37 cellular contexts compared by ENCODE assay signal in the genomic region with DNA sequence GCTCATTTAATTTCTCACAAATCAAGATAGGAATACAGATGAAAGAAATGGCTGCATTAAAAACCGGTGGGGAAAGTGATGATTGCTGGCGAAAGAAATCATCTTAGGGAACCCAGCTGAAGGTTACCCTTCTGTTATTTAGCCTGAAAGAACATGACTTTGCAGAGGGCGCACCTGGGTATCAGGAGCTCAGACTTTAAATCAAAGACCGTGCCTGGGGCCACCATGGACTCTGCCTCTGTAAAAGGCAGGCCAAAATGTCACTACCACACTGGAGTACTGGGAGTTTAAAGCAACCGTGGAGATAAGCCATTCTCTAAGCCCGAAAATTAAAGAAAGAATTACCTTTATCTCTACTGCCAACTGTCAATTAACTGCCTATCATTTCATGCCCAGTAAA. TPM values are rescaled to one million over a fixed set of nuclear protein-coding genes. Genes with fewer than 3 reads are reported as not detected.
"Had no signal": no experiment of that assay in that cellular context is flagged by ENCODE, and none has a peak within 500 bp of the region (broad histone marks: within the 10 kb centered on the region; RNA-seq: fewer than 3 reads in every experiment).

No MANE protein-coding gene starts in this region.

- H3K27me3 ChIP-seq: MG63 had no signal

- H3K4me3 ChIP-seq: MG63 had no signal

- H3K36me3 ChIP-seq: MG63 had no signal

- DNase-seq: Karpas-422, Kasumi-1, MG63, MM.1S, MV-4-11, NCI-H1048, NCI-H1092, NCI-H1092 treated with DMSO at 0.1 percent for 48 hours, NCI-H1105, NCI-H1105 treated with DMSO at 0.1 percent for 48 hours, NCI-H1417, NCI-H1417 treated with DMSO at 0.1 percent for 48 hours, NCI-H1436, NCI-H1436 treated with DMSO at 0.1 percent for 48 hours, NCI-H146, NCI-H1694, NCI-H1694 treated with DMSO at 0.1 percent for 48 hours, NCI-H187, NCI-H187 treated with DMSO at 0.1 percent for 48 hours, NCI-H1930, NCI-H2029, NCI-H2029 treated with DMSO at 0.1 percent for 48 hours, NCI-H2081, NCI-H2081 treated with DMSO at 0.1 percent for 48 hours, NCI-H2107, NCI-H2171, NCI-H2171 treated with DMSO at 0.1 percent for 48 hours, NCI-H2227 treated with DMSO at 0.1 percent for 48 hours, NCI-H226, NCI-H345, NCI-H446, NCI-H446 treated with DMSO at 0.1 percent for 48 hours, NCI-H510A, NCI-H510A treated with DMSO at 0.1 percent for 48 hours had no signal

- H3K9me3 ChIP-seq: MG63 had no signal

RNA-seq across cellular contexts. Expression of a gene that starts 24.3 kb away (rescaled TPM):
- total RNA-seq: LHCN-M2, M059J, NCI-H460 had no signal
